Comparison of ENCODE assay signal across 8 cellular contexts in genomic region chr12:118307069-118307954, GRCh38.
DNase-seq lines count a peak whose midpoint lies in the region; ATAC-seq, FAIRE-seq and TF ChIP-seq lines count a peak whose summit lies in the region.

No MANE protein-coding gene starts in this region.

- peak overlapping the region; percentile 68 for H3K9ac ChIP-seq in mammary epithelial cell (ENCODE audit: insufficient read depth, low read length)

- peak overlapping the region; percentile 86 for H3K27ac ChIP-seq in mammary epithelial cell (ENCODE audit: insufficient read depth, low read depth, low read length)

- H3K9me3 Mint-ChIP-seq in HFFc6: no peaks in the 10 kb centered on the region
- no peaks in the 10 kb centered on the region for H3K9me3 Mint-ChIP-seq in natural killer cell treated with Interleukin-12 subunit alpha and Interleukin-12 subunit beta and Interleukin-15 and Interleukin-18, amount 100 ng/mL, for 72 hours
- H3K9me3 Mint-ChIP-seq in nephron progenitor cell: no peaks in the 10 kb centered on the region

- no peak overlapping the region for H2AFZ ChIP-seq in mammary epithelial cell (ENCODE audit: low read depth, low read length)

- H3K4me2 ChIP-seq in mammary epithelial cell (ENCODE audit: insufficient read depth, low read depth, low read length): peak overlapping the region; percentile 87

- dilution Hi-C loops in mammary epithelial cell (cut with HindIII; ENCODE audit: low sequenced_read_pairs): no loop called here

- H3K4me3 ChIP-seq in mammary epithelial cell (replicated peaks in 1 of 3; ENCODE audit: insufficient read depth in 1 of 3, low read depth in 2 of 3, low read length in 3 of 3): peak overlapping the region; percentile 32 to 39 (median 36)

- peaks cover 32% of the 10 kb centered on the region for H3K79me2 ChIP-seq in mammary epithelial cell (ENCODE audit: insufficient read depth, low read length)

- H3K4me1 Mint-ChIP-seq in HFFc6 (ENCODE audit: low read depth) (peaks cover 63% of the 10 kb centered on the region), nephron progenitor cell (peaks cover 8% of the 10 kb centered on the region)
- peaks cover 30 to 52% of the 10 kb centered on the region in 2 donors for H3K4me1 Mint-ChIP-seq in natural killer cell treated with Interleukin-12 subunit alpha and Interleukin-12 subunit beta and Interleukin-15 and Interleukin-18, amount 100 ng/mL, for 72 hours (ENCODE audit: low read depth in 2 of 2)

- in situ Hi-C loops in mammary epithelial cell (cut with MboI; ENCODE audit: low sequenced_read_pairs in 2 of 2): no loop called here

- FAIRE-seq in RCC 7860 (lab: Jason Lieb, UNC): peak; percentile 88

- H3K27me3 Mint-ChIP-seq in HFFc6 (ENCODE audit: insufficient read depth): peaks cover 1% of the 10 kb centered on the region; the same call in 1 of the 2 replicates
- no peaks in the 10 kb centered on the region for H3K27me3 Mint-ChIP-seq in natural killer cell treated with Interleukin-12 subunit alpha and Interleukin-12 subunit beta and Interleukin-15 and Interleukin-18, amount 100 ng/mL, for 72 hours
- H3K27me3 Mint-ChIP-seq in nephron progenitor cell (ENCODE audit: low read depth, poor library complexity): peaks cover 3% of the 10 kb centered on the region

- no peaks in the 10 kb centered on the region for H3K36me3 ChIP-seq in mammary epithelial cell (ENCODE audit: insufficient read depth, low read length)

- WGBS in mammary epithelial cell (ENCODE audit: low coverage, missing lambda C conversion rate): 10% methylated on average over 7 of the region's 8 CpGs

- ATAC-seq in natural killer cell treated with Interleukin-12 subunit alpha and Interleukin-12 subunit beta and Interleukin-15 and Interleukin-18, amount 100 ng/mL, for 72 hours: peak; percentile 90 to 94

- H3K4me1 ChIP-seq in mammary epithelial cell (ENCODE audit: insufficient read depth, low read length): peaks cover 35% of the 10 kb centered on the region

- H3K27ac Mint-ChIP-seq in HFFc6 (peak overlapping the region; percentile 99), nephron progenitor cell (no peak overlapping the region)
- peak overlapping the region; percentile 96 to 97 for H3K27ac Mint-ChIP-seq in natural killer cell treated with Interleukin-12 subunit alpha and Interleukin-12 subunit beta and Interleukin-15 and Interleukin-18, amount 100 ng/mL, for 72 hours

- CTCF ChIA-PET in mammary epithelial cell (lab: Charles Lee; ENCODE audit: low non-redundant PET): interaction anchor here (0.6 kb wide), 3 partner anchors 11 to 111 kb away, joined by 3 to 4 read pairs (median 4); partner anchors contain the start of gene TAOK3

- TF ChIP-seq CTCF in HFFc6 (IDR thresholded peaks at IDR 0.05) (no peak), mammary epithelial cell (conservative IDR thresholded peaks at IDR 0.05 in 1 of 2, IDR thresholded peaks at IDR 0.05 in 1 of 2; ENCODE audit: extremely low read depth in 1 of 2, insufficient read depth in 1 of 2, low read depth in 1 of 2, low read length in 2 of 2) (no peak), nephron progenitor cell (IDR thresholded peaks at IDR 0.05) (no peak)

- peak; percentile 95 for DNase-seq in EH (ENCODE audit: low read depth)
- peak; percentile 93 for DNase-seq in HFFc6
- peak; percentile 86 for DNase-seq in RCC 7860 (ENCODE audit: low spot score)
- peak; percentile 84 for DNase-seq in mammary epithelial cell
- peak; percentile 82 for DNase-seq in natural killer cell treated with Interleukin-12 subunit alpha and Interleukin-12 subunit beta and Interleukin-15 and Interleukin-18, amount 100 ng/mL, for 72 hours (ENCODE audit: low spot score)
- DNase-seq in effector CD4-positive, alpha-beta T cell: no peak
- no peak for DNase-seq in nephron progenitor cell
- DNase-seq in NCI-H2029 treated with DMSO at 0.1 percent for 48 hours (lab: John Stamatoyannopoulos, UW): no peak

- intact Hi-C loops in mammary epithelial cell (cut with micrococcal nuclease): loop anchor here (1.0 to 2.0 kb wide), 6 partner anchors 35 to 125 kb away; partner anchors contain the start of genes SUDS3 and TAOK3

- no peaks in the 10 kb centered on the region for H3K9me3 ChIP-seq in mammary epithelial cell (replicated peaks; ENCODE audit: insufficient read depth, low read length)

- H4K20me1 ChIP-seq in mammary epithelial cell (ENCODE audit: insufficient read depth, low read length): no peaks in the 10 kb centered on the region

- H3K4me3 Mint-ChIP-seq in HFFc6 (peak overlapping the region; percentile 84), nephron progenitor cell (no peak overlapping the region)
- H3K4me3 Mint-ChIP-seq in natural killer cell treated with Interleukin-12 subunit alpha and Interleukin-12 subunit beta and Interleukin-15 and Interleukin-18, amount 100 ng/mL, for 72 hours: peak overlapping the region; percentile 92

- BruUV-seq in mammary epithelial cell (replicated peaks; lab: Mats Ljungman, UMichigan): no TSS peak

- 0 out of 2 replicates have a peak, but pooled peaks cover 6% of the 10 kb centered on the region for H3K36me3 Mint-ChIP-seq in HFFc6 (ENCODE audit: low read depth)
- no peaks in the 10 kb centered on the region for H3K36me3 Mint-ChIP-seq in natural killer cell treated with Interleukin-12 subunit alpha and Interleukin-12 subunit beta and Interleukin-15 and Interleukin-18, amount 100 ng/mL, for 72 hours
- no peaks in the 10 kb centered on the region for H3K36me3 Mint-ChIP-seq in nephron progenitor cell (ENCODE audit: low read depth)

- H3K27me3 ChIP-seq in mammary epithelial cell (ENCODE audit: insufficient read depth, low read length): no peaks in the 10 kb centered on the region

Comparison
In these comparisons a context has a peak if more than half of its experiments do, and no peak if none do; other contexts are left out.
1. DNase-seq: peak in EH (single experiment), HFFc6 (single experiment), RCC 7860 (single experiment), mammary epithelial cell (single experiment) and natural killer cell treated with Interleukin-12 subunit alpha and Interleukin-12 subunit beta and Interleukin-15 and Interleukin-18, amount 100 ng/mL, for 72 hours (single experiment); none in effector CD4-positive, alpha-beta T cell (single experiment), nephron progenitor cell (single experiment) and NCI-H2029 treated with DMSO at 0.1 percent for 48 hours (single experiment).